12 cellular contexts compared by ENCODE assay signal in genomic region chr6:137001287-137001976, GRCh38. TPM values are rescaled to one million over a fixed set of nuclear protein-coding genes. Genes with fewer than 3 reads are reported as not detected.
DNase-seq lines count a peak whose midpoint lies in the region; ATAC-seq and TF ChIP-seq lines count a peak whose summit lies in the region.
"Had no signal": no experiment of that assay in that cellular context is flagged by ENCODE, and none has a peak within 500 bp of the region (broad histone marks: within the 10 kb centered on the region; RNA-seq: fewer than 3 reads in every experiment).

No MANE protein-coding gene starts in this region.

- H3K27me3 ChIP-seq in foreskin keratinocyte = no peaks in the 10 kb centered on the region
- H3K27me3 ChIP-seq: vagina had no signal

- peaks cover 19% of the 10 kb centered on the region for H3K4me1 ChIP-seq in foreskin keratinocyte
- H3K4me1 ChIP-seq: spleen, vagina had no signal

- TF ChIP-seq CTCF in foreskin keratinocyte (conservative IDR thresholded peaks at IDR 0.05) = no peak

- ATAC-seq in foreskin keratinocyte = peak; percentile 85
- no peak for ATAC-seq in HG03457 (IDR thresholded peaks at IDR 0.05; ENCODE audit: unreplicated experiment)
- ATAC-seq in GM18505 (IDR thresholded peaks at IDR 0.05; ENCODE audit: unreplicated experiment) = no peak

- TF ChIP-seq POLR2A in GM18505 (IDR thresholded peaks at IDR 0.05; ENCODE audit: borderline replicate concordance, extremely low read depth, insufficient read depth, insufficient read length) = no peak

- DNase-seq in HT-29 (ENCODE audit: low spot score) = peak; percentile 75
- peak; percentile 78 for DNase-seq in NCI-H774 (lab: John Stamatoyannopoulos, UW)
- peak; percentile 64 to 77 for DNase-seq in foreskin keratinocyte
- DNase-seq in renal cortical epithelial cell (ENCODE audit: low read depth) = peak; percentile 82
- DNase-seq in cerebellum (ENCODE audit: low spot score) = no peak
- DNase-seq: effector memory CD4-positive, alpha-beta T cell; hypothalamus; NCI-H446; spleen had no signal

- peak overlapping the region; percentile 73 for H3K27ac ChIP-seq in foreskin keratinocyte
- H3K27ac ChIP-seq: spleen, vagina had no signal

RNA-seq across cellular contexts. Expression of gene IL20RA, which starts 43.3 kb away (rescaled TPM):
- 7.9 and 16.7 TPM in 2 replicates for total RNA-seq in HT-29 (2014; rRNA removed; shearing (Covaris generic))
- total RNA-seq in foreskin keratinocyte (1.2 and 1.7 TPM in 2 replicates), renal cortical epithelial cell (not detected in 2 replicates), cerebellum (0.36 TPM)
- polyA plus RNA-seq in foreskin keratinocyte = 0.75 and 1.4 TPM in 2 replicates
- total RNA-seq: spleen had no signal
